In genomic region chr20:32752458-32753250, GRCh38 we compare ENCODE assay signal across 1 cellular context.
TF ChIP-seq lines count a peak whose summit lies in the region.

No MANE protein-coding gene starts in this region.

TF ChIP-seq in K562, 482 proteins besides CTCF, POLR2A, EP300 and RAD21 (continued from another document and continues in another):
- TF ChIP-seq NR0B1 (IDR thresholded peaks at IDR 0.05; ENCODE audit: partially characterized antibody) (no peak), GTF2A2 (tag; IDR thresholded peaks at IDR 0.05) (no peak), KDM5B (IDR thresholded peaks at IDR 0.05; ENCODE audit: insufficient replicate concordance, low read depth, low read length) (peak; percentile 16), MTA1 (IDR thresholded peaks at IDR 0.05; ENCODE audit: borderline replicate concordance) (peak; percentile 93), CBX3 (IDR thresholded peaks at IDR 0.05; ENCODE audit: borderline replicate concordance in 1 of 2, low read length in 2 of 2) (peak in 1 of 2 experiments; percentile 83; a peak in 1 of 3 replicates), JUN (IDR thresholded peaks at IDR 0.05; ENCODE audit: borderline replicate concordance, low read depth, low read length) (peak; percentile 72), JUN (CRISPR knock-in tag; IDR thresholded peaks at IDR 0.05; ENCODE audit: borderline replicate concordance) (peak; percentile 61; the same call in 1 of the 2 replicates), RBM14 (IDR thresholded peaks at IDR 0.05; ENCODE audit: borderline replicate concordance, insufficient read depth, low read depth, low read length) (no peak), CHCHD3 (CRISPR knock-in tag; IDR thresholded peaks at IDR 0.05) (no peak), JUND (IDR thresholded peaks at IDR 0.05; ENCODE audit: borderline replicate concordance, low read depth, low read length) (peak; percentile 84), JUND (tag; IDR thresholded peaks at IDR 0.05; ENCODE audit: borderline replicate concordance, low read depth, low read length) (peak; percentile 87; the same call in 2 of the 3 replicates), POLR2AphosphoS5 (IDR thresholded peaks at IDR 0.05; ENCODE audit: control insufficient read depth, insufficient read depth, low read depth, low read length) (peak; percentile 99), TEAD1 (CRISPR knock-in tag; IDR thresholded peaks at IDR 0.05) (peak; percentile 62 to 92; a peak in 3 of 4 replicates), HLTF (IDR thresholded peaks at IDR 0.05) (peak; percentile 48), RUNX1 (IDR thresholded peaks at IDR 0.05; ENCODE audit: low read depth) (no peak), EWSR1 (IDR thresholded peaks at IDR 0.05; ENCODE audit: borderline replicate concordance, low read depth, partially characterized antibody) (no peak), ZBTB8A (IDR thresholded peaks at IDR 0.05; ENCODE audit: partially characterized antibody) (no peak), ZBTB1 (CRISPR knock-in tag; IDR thresholded peaks at IDR 0.05; ENCODE audit: borderline replicate concordance, low read depth) (no peak), FOXA3 (CRISPR knock-in tag; conservative IDR thresholded peaks at IDR 0.05 in 1 of 2, IDR thresholded peaks at IDR 0.05 in 1 of 2) (peak; percentile 17 to 72; a peak in 1 of 4 replicates), TRIM24 (IDR thresholded peaks at IDR 0.05) (peak; percentile 94 to 97), FOXK2 (conservative IDR thresholded peaks at IDR 0.05 in 1 of 2, IDR thresholded peaks at IDR 0.05 in 1 of 2; ENCODE audit: low read depth in 2 of 2) (peak; percentile 92 to 95), HMGN3 (IDR thresholded peaks at IDR 0.05; ENCODE audit: borderline replicate concordance, extremely low read depth, insufficient read length, low read depth, low read length) (peak; percentile 83), LCOR (CRISPR knock-in tag; IDR thresholded peaks at IDR 0.05) (peak; percentile 95), HDGF (IDR thresholded peaks at IDR 0.05) (peak; percentile 20; the same call in 1 of the 2 replicates), CAMTA2 (CRISPR knock-in tag; conservative IDR thresholded peaks at IDR 0.05) (no peak), ASH1L (IDR thresholded peaks at IDR 0.05; ENCODE audit: borderline replicate concordance, low read depth, partially characterized antibody) (peak; percentile 62), ZNF408 (CRISPR knock-in tag; IDR thresholded peaks at IDR 0.05; ENCODE audit: low read depth) (no peak), HNRNPK (IDR thresholded peaks at IDR 0.05; ENCODE audit: low read depth, low read length, poor library complexity, severe bottlenecking) (no peak), XRCC4 (IDR thresholded peaks at IDR 0.05; ENCODE audit: extremely low read depth, insufficient read depth, insufficient read length) (no peak), POLR2G (IDR thresholded peaks at IDR 0.05; ENCODE audit: low read depth, low read length) (no peak), ZNF316 (IDR thresholded peaks at IDR 0.05) (peak; percentile 100), RBM39 (optimal IDR thresholded peaks at IDR 0.05; ENCODE audit: low read depth, low read length) (no peak), CHAMP1 (IDR thresholded peaks at IDR 0.05) (peak; percentile 95), FOXK1 (CRISPR knock-in tag; IDR thresholded peaks at IDR 0.05; ENCODE audit: borderline replicate concordance) (no peak), ATF4 (CRISPR knock-in tag; IDR thresholded peaks at IDR 0.05) (0 out of 2 replicates have a peak, but pooled peaks have one; percentile 51), DEAF1 (CRISPR knock-in tag; IDR thresholded peaks at IDR 0.05) (no peak), ZC3H4 (CRISPR knock-in tag; IDR thresholded peaks at IDR 0.05; ENCODE audit: borderline replicate concordance) (no peak), ID3 (CRISPR knock-in tag; IDR thresholded peaks at IDR 0.05) (no peak), ID3 (tag; IDR thresholded peaks at IDR 0.05) (peak; percentile 63), ZNF507 (tag; conservative IDR thresholded peaks at IDR 0.05) (no peak), STAT5B (CRISPR knock-in tag; IDR thresholded peaks at IDR 0.05) (no peak), CUX1 (CRISPR knock-in tag; IDR thresholded peaks at IDR 0.05) (no peak), FOXO4 (CRISPR knock-in tag; IDR thresholded peaks at IDR 0.05) (no peak), CBX5 (IDR thresholded peaks at IDR 0.05; ENCODE audit: borderline replicate concordance, low read depth) (no peak), MEF2A (IDR thresholded peaks at IDR 0.05; ENCODE audit: control insufficient read depth, low read depth, low read length) (peak; percentile 79), ILK (tag; IDR thresholded peaks at IDR 0.05; ENCODE audit: borderline replicate concordance, low read depth) (no peak), IRF1 (CRISPR knock-in tag; IDR thresholded peaks at IDR 0.05; ENCODE audit: borderline replicate concordance) (no peak), ZFP91 (CRISPR knock-in tag; IDR thresholded peaks at IDR 0.05) (no peak), RCOR1 (IDR thresholded peaks at IDR 0.05; ENCODE audit: borderline replicate concordance in 1 of 2, low read depth in 2 of 2, low read length in 2 of 2) (peak; percentile 98 to 99)
